Comparison of ENCODE assay signal across 1 cellular context in genomic region chr11:125536834-125537233, GRCh38. TPM values are rescaled to one million over a fixed set of nuclear protein-coding genes. Genes with fewer than 3 reads are reported as not detected.
"Had no signal": no experiment of that assay in that cellular context is flagged by ENCODE, and none has a peak within 500 bp of the region (broad histone marks: within the 10 kb centered on the region; RNA-seq: fewer than 3 reads in every experiment).

No MANE protein-coding gene starts in this region.

RNA-seq across cellular contexts. Expression of gene FEZ1, which starts 40.8 kb away (rescaled TPM):
- total RNA-seq: HT-29 had no signal
